Comparison of ENCODE assay signal across 15 cellular contexts in the genomic region with DNA sequence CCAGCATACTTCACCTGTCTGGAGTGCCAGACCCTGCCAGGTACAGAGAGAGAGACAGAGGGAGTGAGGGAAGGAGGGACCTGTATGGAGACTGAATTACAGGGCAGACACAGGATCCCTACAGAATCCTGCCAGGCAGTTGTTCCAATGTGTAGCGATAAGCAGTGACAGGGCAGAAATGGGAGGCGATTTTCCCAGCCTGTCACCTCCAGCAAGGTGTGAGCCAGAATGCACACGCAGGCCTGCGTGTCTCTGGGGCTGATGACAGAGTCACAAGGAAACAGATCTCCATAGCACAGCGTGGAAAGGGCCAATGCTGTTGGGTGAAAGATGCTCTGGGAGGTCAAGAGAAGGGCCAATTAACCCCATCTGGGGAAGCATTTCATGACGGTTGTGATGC.
A peak's percentile ranks its signal among the peaks of the same experiment; 100 is the strongest.
DNase-seq lines count a peak whose midpoint lies in the region; ATAC-seq lines count a peak whose summit lies in the region.
"Had no signal": no experiment of that assay in that cellular context is flagged by ENCODE, and none has a peak within 500 bp of the region (broad histone marks: within the 10 kb centered on the region; RNA-seq: fewer than 3 reads in every experiment).

No MANE protein-coding gene starts in this region.

- ATAC-seq in activated naive CD8-positive, alpha-beta T cell treated with anti-CD3 and anti-CD28 coated beads, Interleukin-2, amount 50 U/mL, for 24 hours, result no peak
- ATAC-seq in natural killer cell treated with Interleukin-12 subunit alpha and Interleukin-12 subunit beta and Interleukin-15 and Interleukin-18, amount 100 ng/mL, for 72 hours, result no peak
- ATAC-seq in HG03432 (IDR thresholded peaks at IDR 0.05; ENCODE audit: unreplicated experiment), result no peak
- ATAC-seq: Panc1, SK-N-SH treated with all-trans-retinoic acid at 6 μM for 48 hours, upper lobe of right lung had no signal

- H3K4me3 ChIP-seq in Jurkat, Clone E6-1 (ENCODE audit: low read length), result peak overlapping the region; percentile 7; the same call in 1 of the 2 replicates
- H3K4me3 ChIP-seq in H7 (ENCODE audit: insufficient read depth, low read depth, low read length), result no peak overlapping the region
- H3K4me3 ChIP-seq: upper lobe of right lung had no signal

- no peaks in the 10 kb centered on the region for H3K9me3 Mint-ChIP-seq in activated naive CD8-positive, alpha-beta T cell treated with anti-CD3 and anti-CD28 coated beads, Interleukin-2, amount 50 U/mL, for 24 hours
- H3K9me3 Mint-ChIP-seq in natural killer cell treated with Interleukin-12 subunit alpha and Interleukin-12 subunit beta and Interleukin-15 and Interleukin-18, amount 100 ng/mL, for 72 hours, result no peaks in the 10 kb centered on the region
- H3K9me3 Mint-ChIP-seq: mesothelial cell of epicardium had no signal

- H3K4me1 Mint-ChIP-seq in activated naive CD8-positive, alpha-beta T cell treated with anti-CD3 and anti-CD28 coated beads, Interleukin-2, amount 50 U/mL, for 24 hours, result peaks cover 99% of the 10 kb centered on the region
- peaks cover 74 to 85% of the 10 kb centered on the region in 2 donors for H3K4me1 Mint-ChIP-seq in natural killer cell treated with Interleukin-12 subunit alpha and Interleukin-12 subunit beta and Interleukin-15 and Interleukin-18, amount 100 ng/mL, for 72 hours (ENCODE audit: low read depth in 2 of 2)
- H3K4me1 Mint-ChIP-seq: mesothelial cell of epicardium had no signal

- peak overlapping the region; percentile 93 for H3K27ac Mint-ChIP-seq in activated naive CD8-positive, alpha-beta T cell treated with anti-CD3 and anti-CD28 coated beads, Interleukin-2, amount 50 U/mL, for 24 hours
- H3K27ac Mint-ChIP-seq in natural killer cell treated with Interleukin-12 subunit alpha and Interleukin-12 subunit beta and Interleukin-15 and Interleukin-18, amount 100 ng/mL, for 72 hours, result peak overlapping the region; percentile 75 to 89
- H3K27ac Mint-ChIP-seq: mesothelial cell of epicardium had no signal

- no peaks in the 10 kb centered on the region for H3K36me3 ChIP-seq in H7 (replicated peaks; ENCODE audit: control insufficient read depth, insufficient read depth, low read length)
- H3K36me3 ChIP-seq: upper lobe of right lung had no signal

- peak overlapping the region; percentile 73 for H3K4me3 Mint-ChIP-seq in activated naive CD8-positive, alpha-beta T cell treated with anti-CD3 and anti-CD28 coated beads, Interleukin-2, amount 50 U/mL, for 24 hours
- H3K4me3 Mint-ChIP-seq in natural killer cell treated with Interleukin-12 subunit alpha and Interleukin-12 subunit beta and Interleukin-15 and Interleukin-18, amount 100 ng/mL, for 72 hours, result peak overlapping the region; percentile 66
- H3K4me3 Mint-ChIP-seq: mesothelial cell of epicardium had no signal

- no peaks in the 10 kb centered on the region for H3K27me3 Mint-ChIP-seq in activated naive CD8-positive, alpha-beta T cell treated with anti-CD3 and anti-CD28 coated beads, Interleukin-2, amount 50 U/mL, for 24 hours
- no peaks in the 10 kb centered on the region for H3K27me3 Mint-ChIP-seq in natural killer cell treated with Interleukin-12 subunit alpha and Interleukin-12 subunit beta and Interleukin-15 and Interleukin-18, amount 100 ng/mL, for 72 hours

- peak; percentile 65 for DNase-seq in activated CD8-positive, alpha-beta memory T cell treated with anti-CD3 and anti-CD28 coated beads for 24 hours
- DNase-seq in activated CD8-positive, alpha-beta memory T cell treated with anti-CD3 and anti-CD28 coated beads, Interleukin-2, amount 50 U/mL, for 48 hours, result no peak
- no peak for DNase-seq in Jurkat, Clone E6-1 (ENCODE audit: low read depth, low spot score)
- no peak for DNase-seq in activated naive CD8-positive, alpha-beta T cell treated with anti-CD3 and anti-CD28 coated beads, Interleukin-2, amount 50 U/mL, for 24 hours
- DNase-seq in natural killer cell treated with Interleukin-12 subunit alpha and Interleukin-12 subunit beta and Interleukin-15 and Interleukin-18, amount 100 ng/mL, for 72 hours (ENCODE audit: low spot score), result no peak
- DNase-seq in H7, result no peak
- no peak for DNase-seq in occipital lobe (lab: John Stamatoyannopoulos, UW)
- DNase-seq: amniotic stem cell, cerebellar nuclear complex, hippocampal formation, upper lobe of right lung had no signal

- H3K36me3 Mint-ChIP-seq in activated naive CD8-positive, alpha-beta T cell treated with anti-CD3 and anti-CD28 coated beads, Interleukin-2, amount 50 U/mL, for 24 hours (ENCODE audit: low read depth), result no peaks in the 10 kb centered on the region
- H3K36me3 Mint-ChIP-seq in natural killer cell treated with Interleukin-12 subunit alpha and Interleukin-12 subunit beta and Interleukin-15 and Interleukin-18, amount 100 ng/mL, for 72 hours, result no peaks in the 10 kb centered on the region
- H3K36me3 Mint-ChIP-seq: mesothelial cell of epicardium had no signal

- no peaks in the 10 kb centered on the region for H3K27me3 ChIP-seq in H7 (ENCODE audit: control insufficient read depth, insufficient read depth, low read length)
- H3K27me3 ChIP-seq: upper lobe of right lung had no signal
